Comparison of ENCODE assay signal across 8 cellular contexts in genomic region chr16:19168173-19169080, GRCh38. TPM values are rescaled to one million over a fixed set of nuclear protein-coding genes. Genes with fewer than 3 reads are reported as not detected.
DNase-seq lines count a peak whose midpoint lies in the region; ATAC-seq, FAIRE-seq and TF ChIP-seq lines count a peak whose summit lies in the region.

SYT17 (plus strand) TSS chr16:19168240; CDS start chr16:19168647, 407 bp downstream.

- no peak for FAIRE-seq in K562 (lab: Jason Lieb, UNC)

- H3K9me3 Mint-ChIP-seq in Calu3 (ENCODE audit: low read depth, unreplicated experiment) = peaks cover 1% of the 10 kb centered on the region

- DNase-seq in Calu3 = peak; percentile 58
- DNase-seq in NCI-H1105 treated with DMSO at 0.1 percent for 48 hours (lab: John Stamatoyannopoulos, UW) = peak; percentile 69
- DNase-seq in K562 (ENCODE audit: extremely low read depth in 1 of 4, low spot score in 3 of 4) = no peak
- DNase-seq in testis = no peak
- DNase-seq in SIG-M5 (lab: John Stamatoyannopoulos, UW) = no peak
- no peak for DNase-seq in activated CD8-positive, alpha-beta memory T cell treated with anti-CD3 and anti-CD28 coated beads, Interleukin-2, amount 50 U/mL, for 4 hours
- DNase-seq in SIG-M5 treated with dmso at 0.1 percent for 504 hours (lab: John Stamatoyannopoulos, UW; ENCODE audit: unreplicated experiment) = no peak

- CTCF ChIA-PET in Calu3 (lab: Charles Lee) (interaction anchor here (0.7 to 1.0 kb wide), 2 partner anchors 61 to 82 kb away, joined by 3 read pairs; no protein-coding TSS in a partner anchor), K562 (lab: Yijun Ruan, JAX; ENCODE audit: low intra/inter-chr PET ratio) (no interaction called here)

- H3K36me3 ChIP-seq in K562 (ENCODE audit: control insufficient read depth, insufficient read depth, low read length) (no peaks in the 10 kb centered on the region), testis (ENCODE audit: low read depth, missing control alignments) (no peaks in the 10 kb centered on the region)

- TF ChIP-seq RAD21 in K562 (CRISPR knock-in tag; conservative IDR thresholded peaks at IDR 0.05 in 1 of 2, IDR thresholded peaks at IDR 0.05 in 1 of 2) = no peak

- H3K9ac ChIP-seq in K562 (ENCODE audit: insufficient read depth in 1 of 2, low read depth in 2 of 2, low read length in 2 of 2) = peak within 1 kb of the TSS in 1 of 2 experiments; percentile 45; a peak in 2 of 4 replicates

- peaks cover 9% of the 10 kb centered on the region for H3K36me3 Mint-ChIP-seq in Calu3 (ENCODE audit: insufficient read depth, unreplicated experiment)

- peaks cover 8% of the 10 kb centered on the region for H3K4me1 Mint-ChIP-seq in Calu3 (ENCODE audit: low read depth, unreplicated experiment)

- no peaks in the 10 kb centered on the region for H3K9me3 ChIP-seq in K562 (replicated peaks; ENCODE audit: control insufficient read depth, insufficient read depth, low read depth, low read length)
- no peaks in the 10 kb centered on the region for H3K9me3 ChIP-seq in testis

- intact Hi-C loops in Calu3 (cut with micrococcal nuclease; ENCODE audit: unreplicated experiment) (loop anchor here (1.0 kb wide), 1 partner anchor 334 kb away; no protein-coding TSS in a partner anchor), K562 (cut with micrococcal nuclease) (no loop called here), testis (cut with DNase I; ENCODE audit: low total_unique reads) (loop anchor here (10.0 kb wide), 1 partner anchor 84 kb away; no protein-coding TSS in a partner anchor)

- H3K4me3 ChIP-seq in K562 (no peak within 1 kb of the TSS), testis (peak within 1 kb of the TSS; percentile 42 to 63)

- WGBS in K562 (ENCODE audit: insufficient coverage, low coverage, missing lambda C conversion rate) = 23% methylated on average over 13 of the region's 86 CpGs
- 0% methylated on average over 18 to 75 of the region's 86 CpGs for WGBS in testis, 2 donors

- H3K27me3 ChIP-seq in K562 (ENCODE audit: control insufficient read depth in 2 of 2, insufficient read depth in 2 of 2, low read length in 2 of 2) (peaks cover 25 to 45% of the 10 kb centered on the region in 2 experiments; a peak in 4 of 5 replicates), layer of hippocampus (ENCODE audit: control insufficient read depth, insufficient read depth, low read length) (peaks cover 10% of the 10 kb centered on the region), testis (no peaks in the 10 kb centered on the region)

- peak within 1 kb of the TSS; percentile 70 for H3K4me3 Mint-ChIP-seq in Calu3 (ENCODE audit: low read depth, unreplicated experiment)

- no peaks in the 10 kb centered on the region; the same call in 1 of the 2 replicates for H4K20me1 ChIP-seq in K562 (replicated peaks; ENCODE audit: control insufficient read depth, insufficient read depth, low read length)

- ATAC-seq in K562 = no peak

- H3K27ac ChIP-seq in K562 (ENCODE audit: extremely low read depth, low read depth, low read length) = no peak within 1 kb of the TSS
- peak within 1 kb of the TSS; percentile 78 for H3K27ac ChIP-seq in layer of hippocampus (ENCODE audit: low read depth, low read length)
- H3K27ac ChIP-seq in testis = no peak within 1 kb of the TSS

- H3K9me1 ChIP-seq in K562 (ENCODE audit: control insufficient read depth, insufficient read depth, low read length) = no peaks in the 10 kb centered on the region

- H3K4me2 ChIP-seq in K562 (ENCODE audit: insufficient read depth, low read length) = no peak within 1 kb of the TSS

- no peak within 1 kb of the TSS for H3K27ac Mint-ChIP-seq in Calu3 (ENCODE audit: unreplicated experiment)

- in situ Hi-C loops in K562 (cut with MboI) = no loop called here

- H3K4me1 ChIP-seq in K562 (replicated peaks in 1 of 2; ENCODE audit: control insufficient read depth in 2 of 2, insufficient read depth in 2 of 2, low read length in 2 of 2) = peaks cover 0 to 17% of the 10 kb centered on the region in 2 experiments; a peak in 2 of 5 replicates
- H3K4me1 ChIP-seq in testis = peaks cover 2% of the 10 kb centered on the region

- H3K79me2 ChIP-seq in K562 (ENCODE audit: control insufficient read depth, insufficient read depth, low read length) = no peaks in the 10 kb centered on the region

- H2AFZ ChIP-seq in K562 (ENCODE audit: low read depth, low read length) = no peak within 1 kb of the TSS

- TF ChIP-seq EP300 in K562 (IDR thresholded peaks at IDR 0.05; ENCODE audit: low read length) = no peak

- TF ChIP-seq CTCF in Calu3 (IDR thresholded peaks at IDR 0.05; ENCODE audit: unreplicated experiment) = no peak
- no peak for TF ChIP-seq CTCF in K562 (IDR thresholded peaks at IDR 0.05 in 2 of 3, conservative IDR thresholded peaks at IDR 0.05 in 1 of 3; ENCODE audit: insufficient read depth in 2 of 3, low read depth in 1 of 3, low read length in 3 of 3)
- no peak for TF ChIP-seq CTCF in testis (IDR thresholded peaks at IDR 0.05)

- TF ChIP-seq POLR2A in K562 (conservative IDR thresholded peaks at IDR 0.05) = no peak
- TF ChIP-seq POLR2A in testis (IDR thresholded peaks at IDR 0.05) = no peak

- BruUV-seq in Calu3 (replicated peaks; lab: Mats Ljungman, UMichigan) = no TSS peak
- no TSS peak for BruUV-seq in K562 (replicated peaks; lab: Mats Ljungman, UMichigan)

- peaks cover 18% of the 10 kb centered on the region for H3K27me3 Mint-ChIP-seq in Calu3 (ENCODE audit: unreplicated experiment)

- POLR2A ChIA-PET in K562 (lab: Yijun Ruan, JAX) = no interaction called here

TF ChIP-seq in K562, 482 proteins besides CTCF, POLR2A, EP300 and RAD21:
- TF ChIP-seq, protein P1, sequence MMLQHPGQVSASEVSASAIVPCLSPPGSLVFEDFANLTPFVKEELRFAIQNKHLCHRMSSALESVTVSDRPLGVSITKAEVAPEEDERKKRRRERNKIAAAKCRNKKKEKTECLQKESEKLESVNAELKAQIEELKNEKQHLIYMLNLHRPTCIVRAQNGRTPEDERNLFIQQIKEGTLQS (IDR thresholded peaks at IDR 0.05) = no peak
- TF ChIP-seq, protein P1 (CRISPR knock-in tag; conservative IDR thresholded peaks at IDR 0.05) = no peak
- TF ChIP-seq RFX1 (IDR thresholded peaks at IDR 0.05) (peak; percentile 31; the same call in 1 of the 2 replicates), ZNF436 (CRISPR knock-in tag; IDR thresholded peaks at IDR 0.05) (no peak)

RNA-seq across cellular contexts. Expression of gene SYT17, which starts in this region (rescaled TPM):
- total RNA-seq in Calu3 (2022) (10.6 and 16.6 TPM in 2 replicates), K562 (2014; rRNA removed) (not detected in 2 replicates), K562 (2014; rRNA removed; fragmentation: Illumina TruSeq; extraction: Trizol) (not detected in 2 replicates), K562 (2015; rRNA removed; fragmentation: Illumina TruSeq; extraction: Trizol) (not detected in 2 replicates), K562 (2021) (not detected in 2 replicates), testis (1 to 10 TPM; 3.1 to 3.7 TPM)
- not detected in 2 replicates for total RNA-seq in K562 (2011; cell fraction: chromatin; rRNA removed; ENCODE audit: low replicate concordance)
- total RNA-seq in K562 (2011; cell fraction: nucleolus; rRNA removed) = not detected in 2 replicates
- total RNA-seq in K562 (2011; cell fraction: nucleoplasm; rRNA removed) = not detected in 2 replicates
- polyA plus RNA-seq in K562 (2011; rRNA removed) (not detected in 2 replicates), K562 (2014; fragmentation: Illumina TruSeq; extraction: Trizol) (not detected in 2 replicates), K562 (2014; fragmentation: Nextera tagmentation; extraction: Ambion mirVana) (not detected), K562 (2014; rRNA removed) (not detected in 2 replicates), testis (ENCODE audit: insufficient read depth, low read depth, low replicate concordance) (0.75 TPM)
- not detected in 2 replicates for polyA plus RNA-seq in K562 (2011; cell fraction: cytosol; rRNA removed)
- polyA plus RNA-seq in K562 (2011; cell fraction: nucleus; rRNA removed) = not detected in 2 replicates
- polyA plus RNA-seq in K562 (2012) = 0.11 TPM in 1 of 2 replicates, not detected in the other
- not detected in 2 replicates for polyA minus RNA-seq in K562 (2011; rRNA and poly(A)+ RNA removed)
- not detected in 2 replicates for polyA minus RNA-seq in K562 (2011; cell fraction: cytosol; rRNA and poly(A)+ RNA removed)
- not detected in 2 replicates for polyA minus RNA-seq in K562 (2011; cell fraction: nucleus; rRNA and poly(A)+ RNA removed)

Comparison
In these comparisons a context has a peak if more than half of its experiments do, and no peak if none do; other contexts are left out.
1. DNase-seq: peak in Calu3 (single experiment) and NCI-H1105 treated with DMSO at 0.1 percent for 48 hours (single experiment); none in K562 (0 of 4), testis (single experiment), SIG-M5 (single experiment), activated CD8-positive, alpha-beta memory T cell treated with anti-CD3 and anti-CD28 coated beads, Interleukin-2, amount 50 U/mL, for 4 hours (single experiment) and SIG-M5 treated with dmso at 0.1 percent for 504 hours (single experiment).